ENCODE assay signal across 10 cellular contexts in genomic region chr10:80491251-80492102, GRCh38. TPM values are rescaled to one million over a fixed set of nuclear protein-coding genes. Genes with fewer than 3 reads are reported as not detected.
DNase-seq lines count a peak whose midpoint lies in the region; ATAC-seq and TF ChIP-seq lines count a peak whose summit lies in the region.
"Had no signal": no experiment of that assay in that cellular context is flagged by ENCODE, and none has a peak within 500 bp of the region (broad histone marks: within the 10 kb centered on the region; RNA-seq: fewer than 3 reads in every experiment).

No MANE protein-coding gene starts in this region.

- no peak overlapping the region for H3K27ac Mint-ChIP-seq in MCF 10A (ENCODE audit: low read depth, unreplicated experiment)
- H3K27ac Mint-ChIP-seq in activated T-helper 17 cell treated with anti-CD3 and anti-CD28 coated beads, Interleukin-2, amount 50 U/mL, for 72 hours: peak overlapping the region; percentile 39
- no peak overlapping the region for H3K27ac Mint-ChIP-seq in progenitor cell of endocrine pancreas

- peaks cover 95% of the 10 kb centered on the region for H3K79me2 ChIP-seq in mammary epithelial cell (ENCODE audit: insufficient read depth, low read length)

- H3K9me3 Mint-ChIP-seq in MCF 10A (ENCODE audit: unreplicated experiment) (no peaks in the 10 kb centered on the region), progenitor cell of endocrine pancreas (ENCODE audit: low read depth) (no peaks in the 10 kb centered on the region)
- H3K9me3 Mint-ChIP-seq in activated T-helper 17 cell treated with anti-CD3 and anti-CD28 coated beads, Interleukin-2, amount 50 U/mL, for 72 hours: no peaks in the 10 kb centered on the region

- no peaks in the 10 kb centered on the region for H4K20me1 ChIP-seq in mammary epithelial cell (ENCODE audit: insufficient read depth, low read length)

- BruUV-seq in MCF 10A (replicated peaks; lab: Mats Ljungman, UMichigan): no TSS peak
- BruUV-seq in mammary epithelial cell (replicated peaks; lab: Mats Ljungman, UMichigan): no TSS peak

- H3K4me3 Mint-ChIP-seq in MCF 10A (ENCODE audit: unreplicated experiment) (no peak overlapping the region), progenitor cell of endocrine pancreas (ENCODE audit: low read depth) (no peak overlapping the region)
- H3K4me3 Mint-ChIP-seq in activated T-helper 17 cell treated with anti-CD3 and anti-CD28 coated beads, Interleukin-2, amount 50 U/mL, for 72 hours: peak overlapping the region; percentile 65

- H3K27me3 Mint-ChIP-seq in MCF 10A (ENCODE audit: insufficient read depth, unreplicated experiment) (no peaks in the 10 kb centered on the region), progenitor cell of endocrine pancreas (no peaks in the 10 kb centered on the region)
- no peaks in the 10 kb centered on the region for H3K27me3 Mint-ChIP-seq in activated T-helper 17 cell treated with anti-CD3 and anti-CD28 coated beads, Interleukin-2, amount 50 U/mL, for 72 hours

- POLR2A ChIA-PET in MCF 10A (lab: Yijun Ruan, JAX): interaction anchor here (1.0 to 4.6 kb wide), 6 partner anchors 13 to 35 kb away, joined by 5 to 48 read pairs (median 9); no protein-coding TSS in a partner anchor

- H2AFZ ChIP-seq in mammary epithelial cell (ENCODE audit: low read depth, low read length): no peak overlapping the region

- no peak overlapping the region for H3K4me3 ChIP-seq in mammary epithelial cell (replicated peaks in 1 of 3; ENCODE audit: insufficient read depth in 1 of 3, low read depth in 2 of 3, low read length in 3 of 3)
- no peak overlapping the region for H3K4me3 ChIP-seq in tibial artery
- H3K4me3 ChIP-seq: ovary had no signal

- TF ChIP-seq CTCF in MCF 10A (IDR thresholded peaks at IDR 0.05; ENCODE audit: unreplicated experiment) (no peak), mammary epithelial cell (conservative IDR thresholded peaks at IDR 0.05 in 1 of 2, IDR thresholded peaks at IDR 0.05 in 1 of 2; ENCODE audit: extremely low read depth in 1 of 2, insufficient read depth in 1 of 2, low read depth in 1 of 2, low read length in 2 of 2) (no peak), tibial artery (IDR thresholded peaks at IDR 0.05) (no peak), progenitor cell of endocrine pancreas (IDR thresholded peaks at IDR 0.05; ENCODE audit: unreplicated experiment) (no peak)

- no peak overlapping the region for H3K4me2 ChIP-seq in mammary epithelial cell (ENCODE audit: insufficient read depth, low read depth, low read length)

- peak; percentile 90 for DNase-seq in MCF 10A (ENCODE audit: unreplicated experiment)
- no peak for DNase-seq in mammary epithelial cell
- peak; percentile 62 for DNase-seq in kidney tubule cell (ENCODE audit: low spot score)
- DNase-seq in tibial artery: peak; percentile 60 to 61
- no peak for DNase-seq in NCI-H748 treated with DMSO at 0.1 percent for 48 hours (lab: John Stamatoyannopoulos, UW)
- DNase-seq in progenitor cell of endocrine pancreas (ENCODE audit: low spot score, unreplicated experiment): no peak
- DNase-seq: ovary had no signal

- H3K36me3 ChIP-seq in mammary epithelial cell (ENCODE audit: insufficient read depth, low read length) (peaks cover 12% of the 10 kb centered on the region), tibial artery (peaks cover 7 to 26% (median 21%) of the 10 kb centered on the region in 3 donors)
- H3K36me3 ChIP-seq: ovary had no signal

- in situ Hi-C loops in mammary epithelial cell (cut with MboI; ENCODE audit: low sequenced_read_pairs in 2 of 2): loop anchor here in 1 of 2 donors (5.0 kb wide), 1 partner anchor 34 kb away; no protein-coding TSS in a partner anchor

- ATAC-seq in activated T-helper 17 cell treated with anti-CD3 and anti-CD28 coated beads, Interleukin-2, amount 50 U/mL, for 72 hours (replicated peaks): no peak
- ATAC-seq in GM21576 (IDR thresholded peaks at IDR 0.05; ENCODE audit: unreplicated experiment): no peak

- H3K4me1 Mint-ChIP-seq in MCF 10A (ENCODE audit: insufficient read depth, unreplicated experiment) (peaks cover 52% of the 10 kb centered on the region), progenitor cell of endocrine pancreas (ENCODE audit: low read depth) (peaks cover 25% of the 10 kb centered on the region)
- H3K4me1 Mint-ChIP-seq in activated T-helper 17 cell treated with anti-CD3 and anti-CD28 coated beads, Interleukin-2, amount 50 U/mL, for 72 hours: peaks cover 68% of the 10 kb centered on the region

- H3K9me3 ChIP-seq in mammary epithelial cell (replicated peaks; ENCODE audit: insufficient read depth, low read length): no peaks in the 10 kb centered on the region
- H3K9me3 ChIP-seq in tibial artery: no peaks in the 10 kb centered on the region
- H3K9me3 ChIP-seq: ovary had no signal

- intact Hi-C loops in MCF 10A (cut with micrococcal nuclease): no loop called here
- intact Hi-C loops in mammary epithelial cell (cut with micrococcal nuclease): no loop called here
- intact Hi-C loops in tibial artery (cut with DNase I; ENCODE audit: low total_unique reads): no loop called here

- dilution Hi-C loops in mammary epithelial cell (cut with HindIII; ENCODE audit: low sequenced_read_pairs): no loop called here

- no peak overlapping the region for H3K27ac ChIP-seq in mammary epithelial cell (ENCODE audit: insufficient read depth, low read depth, low read length)
- no peak overlapping the region for H3K27ac ChIP-seq in tibial artery
- H3K27ac ChIP-seq: ovary had no signal

- CTCF ChIA-PET in MCF 10A (lab: Yijun Ruan, JAX): interaction anchor here (2.1 to 7.4 kb wide), 4 partner anchors 13 to 47 kb away, joined by 10 to 36 read pairs (median 18); no protein-coding TSS in a partner anchor
- CTCF ChIA-PET in mammary epithelial cell (lab: Charles Lee; ENCODE audit: low non-redundant PET): no interaction called here

- 91% methylated on average over 7 of the region's 7 CpGs for WGBS in mammary epithelial cell (ENCODE audit: low coverage, missing lambda C conversion rate)

- no peak overlapping the region for H3K9ac ChIP-seq in mammary epithelial cell (ENCODE audit: insufficient read depth, low read length)

- H3K36me3 Mint-ChIP-seq in MCF 10A (ENCODE audit: insufficient read depth, unreplicated experiment): peaks cover 51% of the 10 kb centered on the region
- H3K36me3 Mint-ChIP-seq in activated T-helper 17 cell treated with anti-CD3 and anti-CD28 coated beads, Interleukin-2, amount 50 U/mL, for 72 hours (ENCODE audit: low read depth): peaks cover 86% of the 10 kb centered on the region
- peaks cover 31% of the 10 kb centered on the region for H3K36me3 Mint-ChIP-seq in progenitor cell of endocrine pancreas (ENCODE audit: insufficient read depth)

- peaks cover 50% of the 10 kb centered on the region for H3K4me1 ChIP-seq in mammary epithelial cell (ENCODE audit: insufficient read depth, low read length)
- H3K4me1 ChIP-seq in tibial artery: peaks cover 0 to 58% (median 25%) of the 10 kb centered on the region in 4 donors

- no peaks in the 10 kb centered on the region for H3K27me3 ChIP-seq in mammary epithelial cell (ENCODE audit: insufficient read depth, low read length)
- H3K27me3 ChIP-seq in tibial artery: no peaks in the 10 kb centered on the region
- H3K27me3 ChIP-seq: ovary had no signal

RNA-seq across cellular contexts. Expression of gene TSPAN14, which starts 37.4 kb away (rescaled TPM):
- total RNA-seq in MCF 10A (2022) (46.9 and 53.7 TPM in 2 replicates), mammary epithelial cell (100 to 1,000 TPM in 1 of 2 donors, 10 to 100 TPM in 1; 47.8 to 102 TPM), progenitor cell of endocrine pancreas (126 TPM in 2 replicates)
- 97.2 TPM for polyA plus RNA-seq in mammary epithelial cell
- polyA minus RNA-seq in mammary epithelial cell: 85.5 TPM
- total RNA-seq in activated T-helper 17 cell treated with anti-CD3 and anti-CD28 coated beads, Interleukin-2, amount 50 U/mL, for 72 hours: 10 to 100 TPM; 61.9 to 64.5 TPM

RNA-seq across cellular contexts. Expression of gene SH2D4B, which starts 46.2 kb away (rescaled TPM):
- total RNA-seq in MCF 10A (2022) (not detected in 2 replicates), mammary epithelial cell (under 1 TPM in 1 of 2 donors, not detected in 1; under 0.01 TPM), progenitor cell of endocrine pancreas (0.11 and 0.12 TPM in 2 replicates)
- 0.02 TPM for polyA plus RNA-seq in mammary epithelial cell
- not detected for polyA minus RNA-seq in mammary epithelial cell
- total RNA-seq in activated T-helper 17 cell treated with anti-CD3 and anti-CD28 coated beads, Interleukin-2, amount 50 U/mL, for 72 hours: under 1 TPM; 0.11 to 0.32 TPM
- polyA plus RNA-seq: BJ had no signal

Comparison
In these comparisons a context has a peak if more than half of its experiments do, and no peak if none do; other contexts are left out.
1. DNase-seq: peak in MCF 10A (single experiment), kidney tubule cell (single experiment) and tibial artery (2 of 2); none in mammary epithelial cell (single experiment), NCI-H748 treated with DMSO at 0.1 percent for 48 hours (single experiment) and progenitor cell of endocrine pancreas (single experiment).